In the genomic region with DNA sequence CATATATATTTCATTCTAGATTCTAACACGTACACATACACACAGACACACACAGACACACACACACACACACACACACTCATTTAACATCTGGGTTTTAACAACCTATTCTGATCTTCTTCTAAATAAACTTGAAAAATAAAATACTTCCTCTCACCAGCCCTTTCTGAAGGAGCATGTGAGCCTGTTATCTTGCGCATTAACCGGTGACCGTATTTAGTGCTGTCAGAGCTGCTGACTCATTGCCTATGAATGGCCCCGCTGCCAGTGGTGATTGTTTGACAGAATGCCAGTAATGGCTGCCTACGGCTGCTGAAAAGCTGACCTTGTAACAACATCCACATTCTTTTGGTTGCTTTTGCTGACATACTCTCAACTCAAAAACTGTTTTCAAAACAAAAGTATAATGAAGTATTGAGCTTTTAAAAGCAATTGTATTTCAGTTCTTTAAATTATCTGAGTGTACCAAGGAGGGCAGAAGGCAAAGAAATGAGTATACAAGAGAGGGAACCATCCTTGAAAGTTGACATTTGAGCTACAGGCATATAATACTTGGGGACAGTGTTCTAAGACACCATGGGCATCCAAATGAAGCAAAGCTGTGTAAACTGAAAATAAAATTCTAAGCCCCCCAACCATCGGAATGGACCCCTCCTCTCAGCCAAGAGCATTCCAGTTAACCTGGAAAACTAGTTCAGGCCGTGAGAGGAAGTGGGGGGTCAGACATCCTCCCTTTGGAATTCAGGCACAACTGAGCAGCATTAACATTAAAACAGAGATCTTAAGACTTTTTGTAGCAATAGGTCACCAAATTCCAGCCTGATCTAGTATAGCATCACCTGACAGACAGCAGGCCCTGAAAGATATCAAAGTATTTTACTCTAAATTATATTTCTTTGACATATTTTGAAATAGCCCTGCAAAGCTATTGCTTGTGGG, we compare ENCODE assay signal across 8 cellular contexts. TPM values are rescaled to one million over a fixed set of nuclear protein-coding genes. Genes with fewer than 3 reads are reported as not detected.
DNase-seq lines count a peak whose midpoint lies in the region; ATAC-seq and TF ChIP-seq lines count a peak whose summit lies in the region.

No MANE protein-coding gene starts in this region.

- H3K27me3 ChIP-seq in adrenal gland (no peaks in the 10 kb centered on the region), ovary (no peaks in the 10 kb centered on the region)

- H3K9me3 ChIP-seq in adrenal gland (replicated peaks in 1 of 3) = no peaks in the 10 kb centered on the region
- no peaks in the 10 kb centered on the region for H3K9me3 ChIP-seq in ovary

- TF ChIP-seq POLR2A in adrenal gland (IDR thresholded peaks at IDR 0.05) = peak in 1 of 2 donors; percentile 50
- no peak for TF ChIP-seq POLR2A in ovary (IDR thresholded peaks at IDR 0.05)

- TF ChIP-seq CTCF in adrenal gland (IDR thresholded peaks at IDR 0.05) (no peak), ovary (IDR thresholded peaks at IDR 0.05) (no peak)

- 13 to 18% (median 15%) methylated on average over 8 of the region's 8 CpGs for WGBS in adrenal gland, 4 donors
- WGBS in ovary, 3 donors = 4 to 9% (median 5%) methylated on average over 8 of the region's 8 CpGs

- no peak for ATAC-seq in HG03442 (IDR thresholded peaks at IDR 0.05; ENCODE audit: unreplicated experiment)

- DNase-seq in DMS53 (lab: John Stamatoyannopoulos, UW) (peak; percentile 93), NCI-H1092 treated with DMSO at 0.1 percent for 48 hours (lab: John Stamatoyannopoulos, UW) (peak; percentile 29), adrenal gland (peak; percentile 91 to 98 (median 96)), cardiac septum (ENCODE audit: low spot score) (peak; percentile 87), ovary (peak; percentile 83 to 89 (median 84)), activated gamma-delta T cell (lab: John Stamatoyannopoulos, UW) (no peak), activated gamma-delta T cell treated with Interleukin-2 at 50 U/mL for 16 hours (no peak)

- TF ChIP-seq EP300 in ovary (IDR thresholded peaks at IDR 0.05) = peak; percentile 20

- peaks cover 17 to 27% of the 10 kb centered on the region in 2 donors for H3K4me1 ChIP-seq in adrenal gland (replicated peaks in 1 of 2)
- peaks cover 3% of the 10 kb centered on the region for H3K4me1 ChIP-seq in ovary (ENCODE audit: insufficient read depth)

- intact Hi-C loops in adrenal gland (cut with DNase I) (loop anchor here in 1 of 2 donors (10.0 kb wide), 1 partner anchor 115 kb away; no protein-coding TSS in a partner anchor), cardiac septum (cut with DNase I) (loop anchor here (2.0 to 5.0 kb wide), 3 partner anchors 68 to 165 kb away; no protein-coding TSS in a partner anchor), ovary (cut with DNase I) (loop anchor here in 2 of 4 donors (5.0 to 10.0 kb wide), 3 partner anchors 45 to 127 kb away; no protein-coding TSS in a partner anchor)

- H3K36me3 ChIP-seq in adrenal gland (replicated peaks in 1 of 2) = no peaks in the 10 kb centered on the region
- no peaks in the 10 kb centered on the region for H3K36me3 ChIP-seq in ovary

- H3K4me3 ChIP-seq in adrenal gland (no peak overlapping the region), ovary (no peak overlapping the region)

- H3K27ac ChIP-seq in adrenal gland (peak overlapping the region in 4 of 5 donors; percentile 70 to 87 (median 82)), ovary (peak overlapping the region in 1 of 2 donors; percentile 20)

RNA-seq across cellular contexts. Expression of gene DTNA, which starts 50.2 kb away (rescaled TPM):
- total RNA-seq in adrenal gland (10 to 100 TPM in 7 of 8 donors, 1 to 10 TPM in 1; 6.3 to 43.9 (median 22.5) TPM), cardiac septum (208 TPM), ovary (10 to 100 TPM in 5 of 7 donors, 1 to 10 TPM in 2; 4.3 to 34.2 (median 18.4) TPM)
- polyA plus RNA-seq in adrenal gland (10 to 100 TPM in 2 of 3 donors, 1 to 10 TPM in 1; 8.2 to 23.1 (median 14.8) TPM), ovary (10 to 100 TPM in 1 of 2 donors, 1 to 10 TPM in 1; 8.3 to 30.4 TPM)

Comparison
In these comparisons a context has a peak if more than half of its experiments do, and no peak if none do; other contexts are left out.
1. DNase-seq: peak in DMS53 (single experiment), NCI-H1092 treated with DMSO at 0.1 percent for 48 hours (single experiment), adrenal gland (7 of 7), cardiac septum (single experiment) and ovary (5 of 5); none in activated gamma-delta T cell (single experiment) and activated gamma-delta T cell treated with Interleukin-2 at 50 U/mL for 16 hours (single experiment).